In the genomic region with DNA sequence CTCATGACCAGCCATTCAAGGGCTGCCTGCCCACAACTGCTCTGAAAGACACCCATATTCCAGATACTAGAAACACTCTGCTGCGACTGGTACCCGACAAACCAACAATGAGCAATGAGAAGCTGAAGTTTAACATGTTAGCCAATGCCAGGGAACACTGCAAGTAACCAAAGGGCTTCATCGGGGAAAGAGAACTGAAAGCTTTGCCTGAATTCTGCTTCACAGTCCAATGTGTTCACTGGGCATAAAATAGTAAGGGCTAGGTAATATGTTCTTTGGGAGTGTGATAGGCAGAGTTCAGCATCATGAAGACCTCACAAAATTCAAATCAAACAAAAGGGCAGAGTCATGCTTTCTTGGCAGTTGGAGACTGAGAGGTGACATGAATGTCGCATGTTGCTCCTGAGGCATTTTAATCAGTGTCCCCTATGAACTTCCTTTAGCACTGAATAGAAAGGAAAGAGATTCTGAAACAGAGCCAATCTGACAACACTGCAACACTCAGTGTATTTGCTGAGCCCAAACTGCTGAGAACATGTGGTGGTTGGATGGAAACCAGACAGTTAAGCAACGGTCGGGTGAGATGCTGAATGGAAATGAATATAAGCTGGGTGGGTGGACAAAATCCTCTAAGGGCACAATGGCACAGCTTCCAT, we compare ENCODE assay signal across 1 cellular context.
TF ChIP-seq lines count a peak whose summit lies in the region.

No MANE protein-coding gene starts in this region.

TF ChIP-seq in liver, 16 proteins besides CTCF, POLR2A, EP300 and RAD21 (continued from another document):
- TF ChIP-seq, protein P1, sequence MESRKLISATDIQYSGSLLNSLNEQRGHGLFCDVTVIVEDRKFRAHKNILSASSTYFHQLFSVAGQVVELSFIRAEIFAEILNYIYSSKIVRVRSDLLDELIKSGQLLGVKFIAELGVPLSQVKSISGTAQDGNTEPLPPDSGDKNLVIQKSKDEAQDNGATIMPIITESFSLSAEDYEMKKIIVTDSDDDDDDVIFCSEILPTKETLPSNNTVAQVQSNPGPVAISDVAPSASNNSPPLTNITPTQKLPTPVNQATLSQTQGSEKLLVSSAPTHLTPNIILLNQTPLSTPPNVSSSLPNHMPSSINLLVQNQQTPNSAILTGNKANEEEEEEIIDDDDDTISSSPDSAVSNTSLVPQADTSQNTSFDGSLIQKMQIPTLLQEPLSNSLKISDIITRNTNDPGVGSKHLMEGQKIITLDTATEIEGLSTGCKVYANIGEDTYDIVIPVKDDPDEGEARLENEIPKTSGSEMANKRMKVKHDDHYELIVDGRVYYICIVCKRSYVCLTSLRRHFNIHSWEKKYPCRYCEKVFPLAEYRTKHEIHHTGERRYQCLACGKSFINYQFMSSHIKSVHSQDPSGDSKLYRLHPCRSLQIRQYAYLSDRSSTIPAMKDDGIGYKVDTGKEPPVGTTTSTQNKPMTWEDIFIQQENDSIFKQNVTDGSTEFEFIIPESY (IDR thresholded peaks at IDR 0.05), result peak; percentile 63
- peak; percentile 83 for TF ChIP-seq MAX (IDR thresholded peaks at IDR 0.05)
- peak; percentile 61 to 77 for TF ChIP-seq HNF4A (conservative IDR thresholded peaks at IDR 0.05)
- TF ChIP-seq YY1 (IDR thresholded peaks at IDR 0.05), result peak; percentile 67
- no peak for TF ChIP-seq NR2F2 (IDR thresholded peaks at IDR 0.05)
- TF ChIP-seq, protein P2, sequence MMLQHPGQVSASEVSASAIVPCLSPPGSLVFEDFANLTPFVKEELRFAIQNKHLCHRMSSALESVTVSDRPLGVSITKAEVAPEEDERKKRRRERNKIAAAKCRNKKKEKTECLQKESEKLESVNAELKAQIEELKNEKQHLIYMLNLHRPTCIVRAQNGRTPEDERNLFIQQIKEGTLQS (IDR thresholded peaks at IDR 0.05), result no peak
- peak in 1 of 2 donors; percentile 57 for TF ChIP-seq JUND (IDR thresholded peaks at IDR 0.05)
- TF ChIP-seq EGR1 (IDR thresholded peaks at IDR 0.05; ENCODE audit: low read depth in 2 of 2), result no peak
- peak; percentile 63 for TF ChIP-seq FOXA2 (IDR thresholded peaks at IDR 0.05)
- TF ChIP-seq, protein P3, sequence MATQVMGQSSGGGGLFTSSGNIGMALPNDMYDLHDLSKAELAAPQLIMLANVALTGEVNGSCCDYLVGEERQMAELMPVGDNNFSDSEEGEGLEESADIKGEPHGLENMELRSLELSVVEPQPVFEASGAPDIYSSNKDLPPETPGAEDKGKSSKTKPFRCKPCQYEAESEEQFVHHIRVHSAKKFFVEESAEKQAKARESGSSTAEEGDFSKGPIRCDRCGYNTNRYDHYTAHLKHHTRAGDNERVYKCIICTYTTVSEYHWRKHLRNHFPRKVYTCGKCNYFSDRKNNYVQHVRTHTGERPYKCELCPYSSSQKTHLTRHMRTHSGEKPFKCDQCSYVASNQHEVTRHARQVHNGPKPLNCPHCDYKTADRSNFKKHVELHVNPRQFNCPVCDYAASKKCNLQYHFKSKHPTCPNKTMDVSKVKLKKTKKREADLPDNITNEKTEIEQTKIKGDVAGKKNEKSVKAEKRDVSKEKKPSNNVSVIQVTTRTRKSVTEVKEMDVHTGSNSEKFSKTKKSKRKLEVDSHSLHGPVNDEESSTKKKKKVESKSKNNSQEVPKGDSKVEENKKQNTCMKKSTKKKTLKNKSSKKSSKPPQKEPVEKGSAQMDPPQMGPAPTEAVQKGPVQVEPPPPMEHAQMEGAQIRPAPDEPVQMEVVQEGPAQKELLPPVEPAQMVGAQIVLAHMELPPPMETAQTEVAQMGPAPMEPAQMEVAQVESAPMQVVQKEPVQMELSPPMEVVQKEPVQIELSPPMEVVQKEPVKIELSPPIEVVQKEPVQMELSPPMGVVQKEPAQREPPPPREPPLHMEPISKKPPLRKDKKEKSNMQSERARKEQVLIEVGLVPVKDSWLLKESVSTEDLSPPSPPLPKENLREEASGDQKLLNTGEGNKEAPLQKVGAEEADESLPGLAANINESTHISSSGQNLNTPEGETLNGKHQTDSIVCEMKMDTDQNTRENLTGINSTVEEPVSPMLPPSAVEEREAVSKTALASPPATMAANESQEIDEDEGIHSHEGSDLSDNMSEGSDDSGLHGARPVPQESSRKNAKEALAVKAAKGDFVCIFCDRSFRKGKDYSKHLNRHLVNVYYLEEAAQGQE (IDR thresholded peaks at IDR 0.05), result peak; percentile 45
- no peak for TF ChIP-seq GABPA (IDR thresholded peaks at IDR 0.05 in 1 of 2, conservative IDR thresholded peaks at IDR 0.05 in 1 of 2)
- peak; percentile 60 to 85 for TF ChIP-seq RXRA (IDR thresholded peaks at IDR 0.05)
- TF ChIP-seq FOXA1 (IDR thresholded peaks at IDR 0.05), result peak; percentile 80
